ENCODE assay signal across 25 cellular contexts in the genomic region with DNA sequence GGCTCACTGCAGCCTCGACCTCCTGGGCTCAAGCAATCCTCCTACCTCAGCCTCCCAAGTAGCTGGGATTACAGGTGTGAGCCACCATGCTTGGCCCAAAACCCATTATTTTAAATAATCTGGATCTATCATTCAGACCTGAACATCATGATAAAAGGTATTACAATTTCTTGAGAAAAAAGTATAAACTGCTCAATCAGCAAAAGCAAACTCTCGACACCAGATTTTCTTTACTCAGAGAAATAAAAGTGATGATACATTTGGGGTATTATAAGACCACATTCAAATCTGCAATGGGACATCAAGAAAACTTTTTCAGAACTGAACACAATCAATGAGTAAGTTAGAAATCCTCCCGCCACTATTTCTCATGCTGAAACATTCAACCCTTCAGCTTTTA. TPM values are rescaled to one million over a fixed set of nuclear protein-coding genes. Genes with fewer than 3 reads are reported as not detected.
DNase-seq lines count a peak whose midpoint lies in the region; ATAC-seq, FAIRE-seq and TF ChIP-seq lines count a peak whose summit lies in the region.
"Had no signal": no experiment of that assay in that cellular context is flagged by ENCODE, and none has a peak within 500 bp of the region (broad histone marks: within the 10 kb centered on the region; RNA-seq: fewer than 3 reads in every experiment).

No MANE protein-coding gene starts in this region.

- CTCF ChIA-PET in A549 (lab: Yijun Ruan, JAX): no interaction called here
- CTCF ChIA-PET in CD4-positive, alpha-beta T cell (lab: Charles Lee): interaction anchor here (0.6 to 1.5 kb wide), 2 partner anchors 22 to 203 kb away, joined by 3 to 5 read pairs; no protein-coding TSS in a partner anchor
- CTCF ChIA-PET in IMR-90 (lab: Yijun Ruan, JAX): no interaction called here
- CTCF ChIA-PET in H1 (lab: Charles Lee; ENCODE audit: partially characterized antibody): no interaction called here

- no peak overlapping the region for H3K27ac ChIP-seq in A549
- no peak overlapping the region for H3K27ac ChIP-seq in CD4-positive, alpha-beta T cell (ENCODE audit: low read depth, low read length)
- no peak overlapping the region for H3K27ac ChIP-seq in IMR-90 (ENCODE audit: insufficient read depth, low read length)
- no peak overlapping the region for H3K27ac ChIP-seq in H1 (ENCODE audit: low read depth, low read length)
- H3K27ac ChIP-seq: BLaER1 treated with 17β-estradiol and CSF1 and Interleukin-3, amounts not matched to agents 10 nM and 100 nM; C4-2B had no signal

- no peak overlapping the region for H3K4me3 ChIP-seq in A549
- no peak overlapping the region for H3K4me3 ChIP-seq in IMR-90 (ENCODE audit: insufficient read depth, low read depth, low read length)
- no peak overlapping the region for H3K4me3 ChIP-seq in H1 (ENCODE audit: extremely low read depth in 1 of 4, insufficient read depth in 2 of 4, low read depth in 3 of 4, low read length in 4 of 4)
- H3K4me3 ChIP-seq: BLaER1 treated with 17β-estradiol and CSF1 and Interleukin-3, amounts not matched to agents 10 nM and 100 nM had no signal

- H2BK120ac ChIP-seq in IMR-90 (ENCODE audit: low read depth, low read length): no peak overlapping the region
- H2BK120ac ChIP-seq in H1 (replicated peaks; ENCODE audit: low read depth, low read length): no peak overlapping the region

- TF ChIP-seq POLR2A in A549 (IDR thresholded peaks at IDR 0.05; ENCODE audit: low read length): no peak
- no peak for TF ChIP-seq POLR2A in IMR-90 (IDR thresholded peaks at IDR 0.05; ENCODE audit: low read depth, low read length)
- no peak for TF ChIP-seq POLR2A in H1 (IDR thresholded peaks at IDR 0.05; ENCODE audit: control extremely low read depth in 1 of 2, low read depth in 2 of 2, low read length in 2 of 2)

- no peak overlapping the region for H4K5ac ChIP-seq in IMR-90 (ENCODE audit: low read depth, low read length)
- no peak overlapping the region for H4K5ac ChIP-seq in H1 (ENCODE audit: insufficient read length, low read depth, low read length)

- peak overlapping the region; percentile 20 for H3K27ac Mint-ChIP-seq in CD4-positive, alpha-beta T cell
- H3K27ac Mint-ChIP-seq: B cell; CD4-positive, alpha-beta memory T cell had no signal

- H3K27me3 ChIP-seq in CD4-positive, alpha-beta T cell (ENCODE audit: control insufficient read depth, insufficient read depth, low read length): no peaks in the 10 kb centered on the region
- no peaks in the 10 kb centered on the region for H3K27me3 ChIP-seq in IMR-90 (ENCODE audit: control insufficient read depth, insufficient read depth, low read length)
- no peaks in the 10 kb centered on the region for H3K27me3 ChIP-seq in H1 (replicated peaks in 1 of 4; ENCODE audit: control insufficient read depth in 3 of 4, extremely low read depth in 1 of 4, insufficient read depth in 3 of 4, low read length in 3 of 4)
- H3K27me3 ChIP-seq: BLaER1 treated with 17β-estradiol and CSF1 and Interleukin-3, amounts not matched to agents 10 nM and 100 nM had no signal

- no peak overlapping the region for H2AK5ac ChIP-seq in IMR-90 (ENCODE audit: low read depth, low read length)
- H2AK5ac ChIP-seq in H1 (ENCODE audit: low read depth, low read length): no peak overlapping the region

- no peak for TF ChIP-seq RAD21 in A549 (conservative IDR thresholded peaks at IDR 0.05 in 1 of 2, IDR thresholded peaks at IDR 0.05 in 1 of 2)
- TF ChIP-seq RAD21 in IMR-90 (IDR thresholded peaks at IDR 0.05; ENCODE audit: low read length): no peak
- no peak for TF ChIP-seq RAD21 in H1 (IDR thresholded peaks at IDR 0.05 in 1 of 2, conservative IDR thresholded peaks at IDR 0.05 in 1 of 2; ENCODE audit: low read depth in 2 of 2, low read length in 2 of 2)

- no peak overlapping the region for H3K4me3 Mint-ChIP-seq in CD4-positive, alpha-beta T cell
- H3K4me3 Mint-ChIP-seq: B cell; CD4-positive, alpha-beta memory T cell; CD8-positive, alpha-beta memory T cell had no signal

- H3K4me2 ChIP-seq in A549 (no peak overlapping the region), IMR-90 (ENCODE audit: low read depth, low read length) (no peak overlapping the region), H1 (ENCODE audit: insufficient read depth in 1 of 2, low read depth in 2 of 2, low read length in 2 of 2) (no peak overlapping the region)
- H3K4me2 ChIP-seq: BLaER1 treated with 17β-estradiol and CSF1 and Interleukin-3, amounts not matched to agents 10 nM and 100 nM had no signal

- 97% methylated on average over 3 of the region's 3 CpGs for WGBS in A549 (ENCODE audit: missing lambda C conversion rate)
- WGBS in IMR-90 (ENCODE audit: extremely low coverage in 2 of 2, insufficient read length in 1 of 2), 2 experiments: no CpG with 5 or more reads among the region's 3 CpGs
- 92% methylated on average over 3 of the region's 3 CpGs; no CpG with 5 or more reads in 1 of the 2 experiments for WGBS in H1 (ENCODE audit: extremely low coverage in 1 of 2, insufficient coverage in 1 of 2, insufficient read length in 1 of 2, insufficient replicate concordance in 2 of 2, low coverage in 1 of 2, low lambda C conversion rate in 2 of 2, missing lambda C conversion rate in 1 of 2), 2 experiments

- H3K27me3 Mint-ChIP-seq in CD4-positive, alpha-beta T cell: no peaks in the 10 kb centered on the region
- H3K27me3 Mint-ChIP-seq: B cell; CD4-positive, alpha-beta memory T cell; CD8-positive, alpha-beta memory T cell had no signal

- H3K23me2 ChIP-seq in H1 (ENCODE audit: low read depth, low read length): no peaks in the 10 kb centered on the region; the same call in 1 of the 2 replicates

- intact Hi-C loops in CD4-positive, alpha-beta T cell (cut with DNase I, micrococcal nuclease): no loop called here
- intact Hi-C loops in IMR-90 (cut with micrococcal nuclease): no loop called here
- intact Hi-C loops in cardiac septum (cut with DNase I): no loop called here

- H3K4me1 ChIP-seq in A549 (peaks cover 9% of the 10 kb centered on the region), IMR-90 (ENCODE audit: control insufficient read depth, insufficient read depth, low read length) (no peaks in the 10 kb centered on the region), H1 (replicated peaks in 1 of 4; ENCODE audit: control insufficient read depth in 3 of 4, insufficient read depth in 4 of 4, low read length in 3 of 4) (peaks cover 0 to 9% (median 0%) of the 10 kb centered on the region in 4 experiments; a peak in 1 of 7 replicates)

- H3K36me3 ChIP-seq in IMR-90 (ENCODE audit: control insufficient read depth, insufficient read depth, low read length) (no peaks in the 10 kb centered on the region), H1 (ENCODE audit: control insufficient read depth in 2 of 4, insufficient read depth in 4 of 4, low read length in 3 of 4) (no peaks in the 10 kb centered on the region)

- H2AFZ ChIP-seq in IMR-90 (replicated peaks; ENCODE audit: low read length, poor library complexity) (no peak overlapping the region), H1 (ENCODE audit: low read length) (no peak overlapping the region)

- H3K9me3 Mint-ChIP-seq in CD4-positive, alpha-beta T cell: no peaks in the 10 kb centered on the region
- H3K9me3 Mint-ChIP-seq: CD4-positive, alpha-beta memory T cell; CD8-positive, alpha-beta memory T cell had no signal

- H3K18ac ChIP-seq in IMR-90 (ENCODE audit: low read depth, low read length) (no peak overlapping the region), H1 (ENCODE audit: extremely low read depth, low read length) (no peak overlapping the region)

- H3K79me1 ChIP-seq in IMR-90 (ENCODE audit: low read depth in 1 of 2, low read length in 2 of 2) (peaks cover 32 to 72% of the 10 kb centered on the region in 2 experiments), H1 (ENCODE audit: low read depth, low read length) (no peaks in the 10 kb centered on the region)

- FAIRE-seq in A549 (lab: Jason Lieb, UNC): no peak
- FAIRE-seq in H1 (lab: Jason Lieb, UNC): no peak
- FAIRE-seq: A204.1, G401.6, GM12891, GM18507 had no signal

- H3K9me3 ChIP-seq in A549 (no peaks in the 10 kb centered on the region), IMR-90 (ENCODE audit: control insufficient read depth, insufficient read depth, low read length) (no peaks in the 10 kb centered on the region), H1 (ENCODE audit: insufficient read depth in 2 of 2, low read depth in 1 of 2, low read length in 1 of 2) (no peaks in the 10 kb centered on the region)
- H3K9me3 ChIP-seq in CD4-positive, alpha-beta T cell (ENCODE audit: control insufficient read depth, low read length): no peaks in the 10 kb centered on the region

- H4K20me1 ChIP-seq in IMR-90 (ENCODE audit: insufficient read depth, low read length): peaks cover 14% of the 10 kb centered on the region
- H4K20me1 ChIP-seq in H1 (replicated peaks in 1 of 2; ENCODE audit: control insufficient read depth in 1 of 2, insufficient read depth in 2 of 2, low read length in 2 of 2): no peaks in the 10 kb centered on the region

- DNase-seq in A549 (ENCODE audit: low read depth in 1 of 2, low spot score in 1 of 2): no peak
- no peak for DNase-seq in CD4-positive, alpha-beta T cell
- DNase-seq in IMR-90: no peak
- DNase-seq in H1 (ENCODE audit: low read depth in 1 of 2, low spot score in 2 of 2): no peak
- DNase-seq in cardiac septum (ENCODE audit: low spot score): no peak
- no peak for DNase-seq in UCSD-AML1 (lab: John Stamatoyannopoulos, UW; ENCODE audit: unreplicated experiment)
- DNase-seq in EL: no peak
- DNase-seq: 8988T; AML-193; CD4-positive, alpha-beta memory T cell; CD8-positive, alpha-beta memory T cell; COR-L47; DMS 273 treated with DMSO at 0.1 percent for 48 hours; DMS153; DMS53; DMS79; DND-41; GF-D8 had no signal

- ATAC-seq in A549 (no peak), IMR-90 (ENCODE audit: low read depth) (no peak)
- no peak for ATAC-seq in CD4-positive, alpha-beta T cell (ENCODE audit: poor library complexity)

- no TSS peak for BruUV-seq in IMR-90 (replicated peaks; lab: Mats Ljungman, UMichigan)

- H2BK5ac ChIP-seq in IMR-90 (ENCODE audit: low read depth, low read length, poor library complexity, severe bottlenecking): no peak overlapping the region
- H2BK5ac ChIP-seq in H1 (ENCODE audit: low read depth, low read length): no peak overlapping the region

- H3K14ac ChIP-seq in IMR-90 (replicated peaks; ENCODE audit: low read depth, low read length) (no peak overlapping the region), H1 (ENCODE audit: insufficient read length) (no peak overlapping the region)

- H3K9ac ChIP-seq in IMR-90 (ENCODE audit: low read depth, low read length): no peak overlapping the region
- no peak overlapping the region for H3K9ac ChIP-seq in H1 (replicated peaks in 1 of 4; ENCODE audit: extremely low read depth in 1 of 4, low read depth in 3 of 4, low read length in 3 of 4)
- H3K9ac ChIP-seq: BLaER1 treated with 17β-estradiol and CSF1 and Interleukin-3, amounts not matched to agents 10 nM and 100 nM had no signal

- H3K56ac ChIP-seq in IMR-90 (ENCODE audit: extremely low read depth, insufficient read depth, low read length) (no peak overlapping the region), H1 (replicated peaks; ENCODE audit: insufficient read length, low read depth, low read length) (no peak overlapping the region)

- H3K23ac ChIP-seq in IMR-90 (ENCODE audit: low read depth, low read length) (no peak overlapping the region), H1 (ENCODE audit: insufficient read length) (no peak overlapping the region)

- POLR2A ChIA-PET in A549 (lab: Yijun Ruan, JAX) (no interaction called here), IMR-90 (lab: Charles Lee; ENCODE audit: unreplicated experiment) (no interaction called here), H1 (lab: Charles Lee; ENCODE audit: partially characterized antibody) (no interaction called here)
- POLR2A ChIA-PET in CD4-positive, alpha-beta T cell (lab: Charles Lee): no interaction called here

- no peaks in the 10 kb centered on the region for H3K36me3 Mint-ChIP-seq in CD4-positive, alpha-beta T cell (ENCODE audit: low read depth)

- H4K91ac ChIP-seq in IMR-90 (ENCODE audit: insufficient read depth, low read depth, low read length) (no peak overlapping the region), H1 (replicated peaks; ENCODE audit: insufficient read length, low read length) (no peak overlapping the region)

- H4K8ac ChIP-seq in IMR-90 (ENCODE audit: low read depth in 2 of 2, low read length in 2 of 2) (no peak overlapping the region), H1 (ENCODE audit: extremely low read depth, insufficient read depth, low read length) (no peak overlapping the region; the same call in 1 of the 2 replicates)

- H3K9me1 ChIP-seq in IMR-90 (ENCODE audit: insufficient read depth, low read length): no peaks in the 10 kb centered on the region

- no peak overlapping the region for H2AK9ac ChIP-seq in IMR-90 (replicated peaks; ENCODE audit: low read depth, low read length, poor library complexity)

- peaks cover 53% of the 10 kb centered on the region for H3K4me1 Mint-ChIP-seq in CD4-positive, alpha-beta T cell (ENCODE audit: low read depth)

- dilution Hi-C loops in IMR-90 (cut with HindIII; ENCODE audit: low sequenced_read_pairs, unreplicated experiment): no loop called here

- H2BK20ac ChIP-seq in IMR-90 (ENCODE audit: low read depth, low read length) (no peak overlapping the region), H1 (ENCODE audit: low read length) (no peak overlapping the region)

- peaks cover 4 to 94% of the 10 kb centered on the region in 2 experiments for H3K79me2 ChIP-seq in H1 (ENCODE audit: control insufficient read depth in 1 of 2, insufficient read depth in 2 of 2, low read length in 2 of 2)

- H3K4ac ChIP-seq in IMR-90 (ENCODE audit: low read depth, low read length): no peak overlapping the region
- H3K4ac ChIP-seq in H1 (replicated peaks; ENCODE audit: insufficient read length, low read depth, low read length): no peak overlapping the region

- no peak for TF ChIP-seq EP300 in A549 (IDR thresholded peaks at IDR 0.05)
- no peak for TF ChIP-seq EP300 in H1 (IDR thresholded peaks at IDR 0.05; ENCODE audit: borderline replicate concordance in 1 of 2, low read depth in 2 of 2, low read length in 2 of 2)

- H2BK15ac ChIP-seq in IMR-90 (ENCODE audit: low read depth, low read length): no peak overlapping the region
- no peak overlapping the region for H2BK15ac ChIP-seq in H1 (ENCODE audit: low read length)

- no peak for TF ChIP-seq CTCF in A549 (IDR thresholded peaks at IDR 0.05)
- TF ChIP-seq CTCF in CD4-positive, alpha-beta T cell (IDR thresholded peaks at IDR 0.05): no peak
- no peak for TF ChIP-seq CTCF in IMR-90 (conservative IDR thresholded peaks at IDR 0.05; ENCODE audit: low read depth, low read length)
- no peak for TF ChIP-seq CTCF in H1 (IDR thresholded peaks at IDR 0.05; ENCODE audit: control extremely low read depth in 1 of 3, insufficient read depth in 1 of 3, low read depth in 1 of 3, low read length in 3 of 3)

- in situ Hi-C loops in IMR-90 (cut with MboI; ENCODE audit: low sequenced_read_pairs): no loop called here

- H2BK12ac ChIP-seq in H1 (ENCODE audit: low read depth, low read length): no peak overlapping the region

RNA-seq across cellular contexts. Expression of a gene that starts 41.2 kb away (rescaled TPM):
- polyA plus RNA-seq in A549 (2011; rRNA removed) (47.2 and 51.0 TPM in 2 replicates), A549 (2017; fragmentation: RNase III; extraction: RNeasy Plus Mini Kit Qiagen cat#74134 plus additional on column Dnase treatment) (15.9 to 18.6 TPM (median 16.5 TPM) in 3 replicates), IMR-90 (2012; rRNA removed) (10.6 and 15.6 TPM in 2 replicates), H1 (2011; rRNA removed) (39.2 and 54.5 TPM in 2 replicates)
- 5.2 and 5.6 TPM in 2 replicates for polyA plus RNA-seq in A549 (2012; cell fraction: cytosol; rRNA removed)
- 7.4 and 13.4 TPM in 2 replicates for polyA plus RNA-seq in A549 (2012; cell fraction: nucleus; rRNA removed)
- polyA minus RNA-seq in A549 (2011; rRNA and poly(A)+ RNA removed): 57.0 and 58.5 TPM in 2 replicates
- 100 to 1,000 TPM; 389 to 399 TPM for total RNA-seq in CD4-positive, alpha-beta T cell
- total RNA-seq in IMR-90 (2012; rRNA removed) (96.8 and 108 TPM in 2 replicates), cardiac septum (41.3 TPM)
- polyA plus RNA-seq in IMR-90 (2012; cell fraction: cytosol; rRNA removed): 2.0 and 2.7 TPM in 2 replicates
- 4.5 and 57.4 TPM in 2 replicates for polyA plus RNA-seq in IMR-90 (2012; cell fraction: nucleus; rRNA removed; ENCODE audit: low replicate concordance)
- total RNA-seq in H1 (2021; fragmentation: NEBNext Ultra II Directional; extraction: Animal tissue kit (Norgen Biotek cat#: 25700)): 208 and 210 TPM in 2 replicates
- 70.2 TPM for polyA plus RNA-seq in H1 (2011; cell fraction: cytosol; rRNA removed)
- polyA plus RNA-seq in H1 (2011; cell fraction: nucleus; rRNA removed): 85.1 TPM
- 40.3 to 94.5 TPM (median 62.6 TPM) in 4 replicates for polyA plus RNA-seq in H1 (2012, experiment 1 of 2)
- polyA plus RNA-seq in H1 (2012, experiment 2 of 2): 8.6 TPM
- polyA plus RNA-seq in H1 (2013, experiment 1 of 2): 141 TPM
- polyA plus RNA-seq in H1 (2013, experiment 2 of 2): 130 TPM
- 505 and 669 TPM in 2 replicates for polyA minus RNA-seq in H1 (2011; rRNA and poly(A)+ RNA removed)
- 116 TPM for polyA minus RNA-seq in H1 (2011; cell fraction: cytosol; rRNA and poly(A)+ RNA removed)
- 616 TPM for polyA minus RNA-seq in H1 (2011; cell fraction: nucleus; rRNA and poly(A)+ RNA removed)
